8 cellular contexts compared by ENCODE assay signal in genomic region chr2:216108967-216109921, GRCh38. TPM values are rescaled to one million over a fixed set of nuclear protein-coding genes. Genes with fewer than 3 reads are reported as not detected.
DNase-seq lines count a peak whose midpoint lies in the region; ATAC-seq and TF ChIP-seq lines count a peak whose summit lies in the region.

Gene XRCC5, plus strand, starts transcription at chr2:216109348. Its CDS starts 89 bp downstream, at chr2:216109437.

- no peak for TF ChIP-seq EP300 in gastroesophageal sphincter (IDR thresholded peaks at IDR 0.05)

- peaks cover 0 to 35% of the 10 kb centered on the region in 2 donors for H3K36me3 ChIP-seq in gastroesophageal sphincter
- H3K36me3 ChIP-seq in neutrophil: peaks cover 25% of the 10 kb centered on the region

- H3K9me3 ChIP-seq in gastroesophageal sphincter (no peaks in the 10 kb centered on the region), neutrophil (no peaks in the 10 kb centered on the region)

- 0% methylated on average over 29 to 34 of the region's 57 CpGs for WGBS in gastroesophageal sphincter (ENCODE audit: low coverage in 1 of 2), 2 donors

- TF ChIP-seq CTCF in gastroesophageal sphincter (IDR thresholded peaks at IDR 0.05) (peak in 2 of 4 experiments; percentile 15 to 23), neutrophil (IDR thresholded peaks at IDR 0.05) (peak; percentile 48), subcutaneous adipose tissue (IDR thresholded peaks at IDR 0.05; ENCODE audit: low read depth) (no peak)

- peaks cover 32% of the 10 kb centered on the region for H3K27me3 ChIP-seq in gastroesophageal sphincter
- H3K27me3 ChIP-seq in neutrophil: no peaks in the 10 kb centered on the region

- TF ChIP-seq POLR2A in gastroesophageal sphincter (IDR thresholded peaks at IDR 0.05): peak in 1 of 2 donors; percentile 51

- H3K27ac ChIP-seq in gastroesophageal sphincter (peak within 1 kb of the TSS; percentile 85 to 96 (median 92)), neutrophil (peak within 1 kb of the TSS; percentile 90)

- H3K4me1 ChIP-seq in gastroesophageal sphincter (peaks cover 0 to 49% (median 16%) of the 10 kb centered on the region in 3 donors), neutrophil (ENCODE audit: control insufficient read depth in 1 of 2, insufficient read depth in 1 of 2, low read depth in 1 of 2, low read length in 1 of 2) (peaks cover 27 to 37% of the 10 kb centered on the region in 2 experiments)

- peak; percentile 92 for DNase-seq in GM04504 (ENCODE audit: low read depth)
- DNase-seq in NCI-H1092 treated with DMSO at 0.1 percent for 48 hours (lab: John Stamatoyannopoulos, UW): peak; percentile 93
- DNase-seq in activated naive CD4-positive, alpha-beta T cell treated with anti-CD3 and anti-CD28 coated beads, Interleukin-2, amount 50 U/mL, for 16 hours: peak; percentile 96

- ATAC-seq in HG02610 (IDR thresholded peaks at IDR 0.05; ENCODE audit: unreplicated experiment): peak; percentile 42
- peak; percentile 84 for ATAC-seq in SK-N-SH treated with all-trans-retinoic acid at 6 μM for 48 hours
- ATAC-seq in gastroesophageal sphincter: peak; percentile 98

- H3K4me3 ChIP-seq in gastroesophageal sphincter (peak within 1 kb of the TSS; percentile 67 to 86), neutrophil (ENCODE audit: low read depth in 1 of 2, low read length in 1 of 2) (peak within 1 kb of the TSS; percentile 88 to 94)

TF ChIP-seq in SK-N-SH treated with all-trans-retinoic acid at 6 μM for 48 hours, 23 proteins besides CTCF, POLR2A, EP300 and RAD21:
- TF ChIP-seq CSDC2 (CRISPR knock-in tag; IDR thresholded peaks at IDR 0.05) (no peak), CREB5 (CRISPR knock-in tag; IDR thresholded peaks at IDR 0.05; ENCODE audit: low read depth) (no peak), BACH2 (CRISPR knock-in tag; IDR thresholded peaks at IDR 0.05; ENCODE audit: borderline replicate concordance) (no peak), ZNF70 (CRISPR knock-in tag; IDR thresholded peaks at IDR 0.05) (no peak), ZNF8 (CRISPR knock-in tag; IDR thresholded peaks at IDR 0.05) (no peak), POU6F1 (CRISPR knock-in tag; IDR thresholded peaks at IDR 0.05; ENCODE audit: borderline replicate concordance, low read depth) (no peak), PATZ1 (CRISPR knock-in tag; IDR thresholded peaks at IDR 0.05; ENCODE audit: borderline replicate concordance) (no peak), GLIS3 (CRISPR knock-in tag; IDR thresholded peaks at IDR 0.05) (no peak), CSRNP3 (CRISPR knock-in tag; IDR thresholded peaks at IDR 0.05) (no peak), ZFP3 (CRISPR knock-in tag; IDR thresholded peaks at IDR 0.05) (no peak)

RNA-seq across cellular contexts. Expression of gene XRCC5, which starts in this region (rescaled TPM):
- 100 to 1,000 TPM; 143 to 190 (median 187) TPM for total RNA-seq in gastroesophageal sphincter
- total RNA-seq in subcutaneous adipose tissue: 100 to 1,000 TPM; 113 to 171 (median 132) TPM

Comparison
In these comparisons a context has a peak if more than half of its experiments do, and no peak if none do; other contexts are left out.
1. Peak in every context shown above with its lines: DNase-seq, ATAC-seq, H3K4me3 ChIP-seq and H3K27ac ChIP-seq.
2. ATAC-seq: peak in every context shown above with its lines; median percentile 98 in gastroesophageal sphincter; 84 in SK-N-SH treated with all-trans-retinoic acid at 6 μM for 48 hours; 42 in HG02610.